In the genomic region with DNA sequence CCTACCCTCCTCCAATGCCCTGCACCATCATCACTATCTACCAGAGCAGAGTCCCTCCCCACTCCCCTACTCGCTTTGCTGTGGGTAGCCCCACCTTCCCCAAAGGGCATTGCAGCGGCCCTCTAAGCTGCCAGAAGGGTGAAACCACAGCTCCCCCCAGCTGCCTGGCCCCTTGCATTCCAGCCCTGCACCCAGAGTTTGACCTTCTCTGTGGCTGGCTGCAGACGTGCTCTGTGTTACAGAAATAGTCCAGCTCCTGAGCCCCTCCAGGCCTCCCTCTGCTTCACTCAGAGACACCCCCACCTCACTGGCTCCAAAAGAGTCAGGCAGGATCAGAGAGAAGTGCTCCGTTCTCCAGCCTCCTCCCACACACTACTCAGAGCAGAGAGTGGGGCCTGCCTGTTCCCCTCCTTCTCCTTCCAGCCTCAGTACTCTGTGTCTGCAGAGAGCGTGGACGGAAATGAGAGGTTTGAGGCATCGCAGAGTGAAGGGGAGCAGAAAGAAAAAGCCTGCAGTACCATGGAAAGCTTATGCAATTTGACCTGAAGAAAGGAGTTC, we compare ENCODE assay signal across 11 cellular contexts.
DNase-seq lines count a peak whose midpoint lies in the region; ATAC-seq and TF ChIP-seq lines count a peak whose summit lies in the region.
"Had no signal": no experiment of that assay in that cellular context is flagged by ENCODE, and none has a peak within 500 bp of the region (broad histone marks: within the 10 kb centered on the region; RNA-seq: fewer than 3 reads in every experiment).

No MANE protein-coding gene starts in this region.

- H3K36me3 ChIP-seq in esophagus squamous epithelium (no peaks in the 10 kb centered on the region), OCI-LY7 (ENCODE audit: insufficient read depth, low read length) (no peaks in the 10 kb centered on the region)
- H3K36me3 ChIP-seq: brain microvascular endothelial cell had no signal

- H3K4me3 ChIP-seq in AG10803 (ENCODE audit: low read length) (no peak overlapping the region), NB4 (ENCODE audit: low read depth, low read length) (no peak overlapping the region), esophagus squamous epithelium (no peak overlapping the region), OCI-LY7 (ENCODE audit: low read depth, low read length, poor library complexity, severe bottlenecking) (no peak overlapping the region)

- H3K4me1 ChIP-seq in esophagus squamous epithelium (peaks cover 16 to 88% (median 43%) of the 10 kb centered on the region in 3 donors), OCI-LY7 (ENCODE audit: insufficient read depth, low read length, poor library complexity, severe bottlenecking) (no peaks in the 10 kb centered on the region)

- H3K79me2 ChIP-seq in OCI-LY7 (ENCODE audit: insufficient read depth, low read depth, low read length), result no peaks in the 10 kb centered on the region

- H3K9me3 ChIP-seq in esophagus squamous epithelium (no peaks in the 10 kb centered on the region), OCI-LY7 (ENCODE audit: low read length) (no peaks in the 10 kb centered on the region)

- ATAC-seq in GM19463 (IDR thresholded peaks at IDR 0.05; ENCODE audit: unreplicated experiment), result no peak

- peaks cover 0 to 23% (median 0%) of the 10 kb centered on the region in 4 donors for H3K27me3 ChIP-seq in esophagus squamous epithelium

- POLR2A ChIA-PET in OCI-LY7 (lab: Charles Lee), result no interaction called here

- no peak for TF ChIP-seq POLR2A in NB4 (IDR thresholded peaks at IDR 0.05; ENCODE audit: extremely low read depth, insufficient read length)
- TF ChIP-seq POLR2A in esophagus squamous epithelium (IDR thresholded peaks at IDR 0.05), result no peak

- peaks cover 45% of the 10 kb centered on the region for H3K27me3 Mint-ChIP-seq in nephron progenitor cell (ENCODE audit: low read depth, poor library complexity)

- CTCF ChIA-PET in OCI-LY7 (lab: Charles Lee; ENCODE audit: unreplicated experiment), result no interaction called here

- H3K9me3 Mint-ChIP-seq in nephron progenitor cell, result no peaks in the 10 kb centered on the region
- H3K9me3 Mint-ChIP-seq: IgD-negative memory B cell, memory B cell had no signal

- TF ChIP-seq CTCF in AG10803 (conservative IDR thresholded peaks at IDR 0.05; ENCODE audit: low read length) (no peak), NB4 (IDR thresholded peaks at IDR 0.05; ENCODE audit: low read depth, low read length) (no peak), esophagus squamous epithelium (IDR thresholded peaks at IDR 0.05) (no peak), nephron progenitor cell (IDR thresholded peaks at IDR 0.05) (no peak), OCI-LY7 (conservative IDR thresholded peaks at IDR 0.05; ENCODE audit: low read length) (no peak)

- no peaks in the 10 kb centered on the region for H3K36me3 Mint-ChIP-seq in nephron progenitor cell (ENCODE audit: low read depth)
- H3K36me3 Mint-ChIP-seq: memory B cell had no signal

- H3K27ac Mint-ChIP-seq in nephron progenitor cell, result peak overlapping the region; percentile 79
- H3K27ac Mint-ChIP-seq: IgD-negative memory B cell, memory B cell had no signal

- H3K4me3 Mint-ChIP-seq in nephron progenitor cell, result peak overlapping the region; percentile 65
- H3K4me3 Mint-ChIP-seq: IgD-negative memory B cell, memory B cell had no signal

- H4K20me1 ChIP-seq in OCI-LY7 (ENCODE audit: insufficient read depth, low read length), result no peaks in the 10 kb centered on the region

- no peak overlapping the region for H2AFZ ChIP-seq in OCI-LY7 (ENCODE audit: low read length)

- WGBS in esophagus squamous epithelium, 2 donors, result 49 to 56% methylated on average over 5 to 6 of the region's 7 CpGs

- peaks cover 48% of the 10 kb centered on the region for H3K4me1 Mint-ChIP-seq in nephron progenitor cell
- H3K4me1 Mint-ChIP-seq: IgD-negative memory B cell, memory B cell had no signal

- intact Hi-C loops in esophagus squamous epithelium (cut with DNase I) (no loop called here), OCI-LY7 (cut with micrococcal nuclease; ENCODE audit: unreplicated experiment) (no loop called here)

- H3K27ac ChIP-seq in esophagus squamous epithelium (peak overlapping the region in 3 of 4 donors; percentile 46 to 85 (median 63)), OCI-LY7 (ENCODE audit: low read depth, low read length, poor library complexity, severe bottlenecking) (no peak overlapping the region)
- H3K27ac ChIP-seq: brain microvascular endothelial cell had no signal

- no peak overlapping the region for H3K4me2 ChIP-seq in OCI-LY7 (ENCODE audit: low read length)

- BruUV-seq in OCI-LY7 (replicated peaks; lab: Mats Ljungman, UMichigan), result no TSS peak

- no peaks in the 10 kb centered on the region for H3K9me2 ChIP-seq in OCI-LY7 (ENCODE audit: insufficient read depth, low read length)

- DNase-seq in AG10803 (ENCODE audit: low read depth), result peak; percentile 85
- DNase-seq in NB4 (ENCODE audit: low read depth), result peak; percentile 45
- DNase-seq in esophagus squamous epithelium (lab: John Stamatoyannopoulos, UW), result no peak
- DNase-seq in nephron progenitor cell, result peak; percentile 35
- DNase-seq in HuH-7 (ENCODE audit: low spot score), result no peak
- no peak for DNase-seq in OCI-LY7 (ENCODE audit: low spot score)
- no peak for DNase-seq in HK-2 (ENCODE audit: unreplicated experiment)
- DNase-seq: brain microvascular endothelial cell had no signal

Comparison
In these comparisons a context has a peak if more than half of its experiments do, and no peak if none do; other contexts are left out.
1. DNase-seq: peak in AG10803 (single experiment), NB4 (single experiment) and nephron progenitor cell (single experiment); none in esophagus squamous epithelium (single experiment), HuH-7 (single experiment), OCI-LY7 (single experiment) and HK-2 (single experiment).